8 cellular contexts compared by ENCODE assay signal in the genomic region with DNA sequence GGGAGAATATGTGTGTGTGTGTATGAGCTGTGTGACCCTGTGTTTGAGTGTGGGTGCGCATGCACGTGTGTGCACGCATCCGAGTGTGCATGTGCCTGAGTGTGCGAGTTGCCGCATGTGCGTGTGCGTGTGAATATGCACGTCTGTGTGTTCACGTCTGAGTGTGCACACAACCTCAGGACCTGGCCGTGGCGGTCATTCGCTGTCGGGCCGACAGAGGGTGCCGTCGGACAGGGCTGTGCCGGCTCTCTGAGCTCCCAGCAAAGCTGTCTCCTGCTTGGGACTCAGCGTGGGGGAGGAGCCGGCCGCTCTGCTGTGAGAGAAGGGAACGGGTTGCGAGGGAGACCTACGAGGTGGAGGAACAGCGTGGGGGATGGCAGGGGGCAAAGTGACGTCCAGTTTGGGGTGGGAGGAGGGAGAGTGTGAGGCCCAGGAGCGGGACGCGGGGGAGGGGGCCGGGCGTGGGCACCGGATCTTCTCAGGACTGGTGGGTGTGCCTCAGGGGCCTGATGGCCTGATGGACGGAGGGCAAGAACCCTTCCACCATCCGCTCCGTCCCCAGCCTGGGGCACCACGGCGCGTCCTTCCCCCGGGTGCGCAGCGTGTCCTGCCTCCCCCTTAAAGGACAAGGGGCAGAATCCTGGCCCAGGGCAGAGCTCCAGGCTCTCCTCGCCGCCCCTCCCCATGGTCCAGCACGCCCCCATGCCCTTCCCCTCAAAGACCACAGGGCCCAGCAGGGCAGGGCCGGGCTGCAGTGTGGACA. TPM values are rescaled to one million over a fixed set of nuclear protein-coding genes. Genes with fewer than 3 reads are reported as not detected.
DNase-seq lines count a peak whose midpoint lies in the region; ATAC-seq and TF ChIP-seq lines count a peak whose summit lies in the region.

No MANE protein-coding gene starts in this region.

- peak; percentile 64 for ATAC-seq in HG03039 (IDR thresholded peaks at IDR 0.05; ENCODE audit: unreplicated experiment)
- ATAC-seq in HG03159 (IDR thresholded peaks at IDR 0.05; ENCODE audit: unreplicated experiment) = no peak

- H3K27me3 ChIP-seq in kidney epithelial cell (ENCODE audit: control insufficient read depth, insufficient read depth, low read length) = peaks cover 70% of the 10 kb centered on the region

- DNase-seq in GM12865 (ENCODE audit: low read depth) (peak; percentile 90), NCI-H345 treated with DMSO at 0.1 percent for 48 hours (lab: John Stamatoyannopoulos, UW; ENCODE audit: unreplicated experiment) (peak; percentile 75), cerebellar cortex (ENCODE audit: low spot score) (peak; percentile 78), kidney epithelial cell (ENCODE audit: low read depth) (peak; percentile 47)
- peak; percentile 76 for DNase-seq in activated CD4-positive, alpha-beta T cell treated with anti-CD3 and anti-CD28 coated beads for 1 hour
- DNase-seq in stimulated activated CD4-positive, alpha-beta T cell treated with anti-CD3 and anti-CD28 coated beads, Interleukin-1b, Interleukin-23, amount 100 ng/mL, for 24 hours (ENCODE audit: low read depth in 4 of 4, low spot score in 1 of 4) = peak; percentile 64 to 79 (median 71)

- H3K36me3 ChIP-seq in kidney epithelial cell (ENCODE audit: control insufficient read depth, insufficient read depth, low read length) = no peaks in the 10 kb centered on the region

- peak; percentile 97 for TF ChIP-seq CTCF in GM12865 (IDR thresholded peaks at IDR 0.05; ENCODE audit: insufficient read depth, low read depth, low read length, missing control alignments)
- peak; percentile 91 for TF ChIP-seq CTCF in kidney epithelial cell (IDR thresholded peaks at IDR 0.05; ENCODE audit: insufficient read depth, low read length, poor library complexity, severe bottlenecking)

- H3K4me3 ChIP-seq in GM12865 (ENCODE audit: low read depth, low read length) = no peak overlapping the region
- no peak overlapping the region for H3K4me3 ChIP-seq in kidney epithelial cell (ENCODE audit: low read depth, low read length)

RNA-seq across cellular contexts. Expression of a gene that starts 19.9 kb away (rescaled TPM):
- total RNA-seq in kidney epithelial cell = 12.0 and 13.8 TPM in 2 replicates

RNA-seq across cellular contexts. Expression of a gene that starts 34.3 kb away (rescaled TPM):
- total RNA-seq in kidney epithelial cell = not detected in 2 replicates

RNA-seq across cellular contexts. Expression of a gene that starts 34.5 kb away (rescaled TPM):
- total RNA-seq in kidney epithelial cell = 32.9 and 36.3 TPM in 2 replicates

RNA-seq across cellular contexts. Expression of a gene that starts 46.1 kb away (rescaled TPM):
- total RNA-seq in kidney epithelial cell = 37.9 and 40.2 TPM in 2 replicates
